9 cellular contexts compared by ENCODE assay signal in genomic region chr1:228471762-228472398, GRCh38. TPM values are rescaled to one million over a fixed set of nuclear protein-coding genes. Genes with fewer than 3 reads are reported as not detected.
DNase-seq lines count a peak whose midpoint lies in the region; ATAC-seq and TF ChIP-seq lines count a peak whose summit lies in the region.
"Had no signal": no experiment of that assay in that cellular context is flagged by ENCODE, and none has a peak within 500 bp of the region (broad histone marks: within the 10 kb centered on the region; RNA-seq: fewer than 3 reads in every experiment).

No MANE protein-coding gene starts in this region.

- no peak overlapping the region for H2AK5ac ChIP-seq in H9 (ENCODE audit: insufficient read length, low read length)

- H3K79me2 ChIP-seq in H9 (ENCODE audit: insufficient read depth, low read length), result no peaks in the 10 kb centered on the region

- H3K56ac ChIP-seq in H9 (ENCODE audit: insufficient read length, low read depth, low read length), result no peak overlapping the region

- H3K23ac ChIP-seq in H9 (ENCODE audit: insufficient read length, low read depth, low read length), result no peak overlapping the region

- no peak overlapping the region for H3K18ac ChIP-seq in H9 (ENCODE audit: insufficient read length, low read depth, low read length)

- H3K27ac ChIP-seq in H9 (ENCODE audit: insufficient read length, low read depth, low read length), result no peak overlapping the region
- H3K27ac ChIP-seq: VCaP had no signal

- peaks cover 8% of the 10 kb centered on the region; the same call in 1 of the 2 replicates for H3K27me3 ChIP-seq in H9 (ENCODE audit: insufficient read depth, low read length)

- H2BK12ac ChIP-seq in H9 (ENCODE audit: insufficient read length, low read depth, low read length), result no peak overlapping the region

- no CpG with 5 or more reads among the region's 5 CpGs for WGBS in H9 (ENCODE audit: extremely low coverage, insufficient read length, low lambda C conversion rate)

- no peak overlapping the region for H2BK120ac ChIP-seq in H9 (ENCODE audit: low read depth, low read length, poor library complexity, severe bottlenecking)

- H3K9ac ChIP-seq in H9 (ENCODE audit: extremely low read depth, insufficient read length, low read length), result no peak overlapping the region

- no peak overlapping the region for H2BK15ac ChIP-seq in H9 (ENCODE audit: low read depth, low read length)

- H3K4ac ChIP-seq in H9 (ENCODE audit: low read depth, low read length), result no peak overlapping the region

- H3K23me2 ChIP-seq in H9 (ENCODE audit: insufficient read length, low read depth, low read length, poor library complexity, severe bottlenecking), result no peaks in the 10 kb centered on the region

- H3K4me2 ChIP-seq in H9 (ENCODE audit: insufficient read depth, insufficient read length, low read length), result no peak overlapping the region

- no peak overlapping the region for H2AFZ ChIP-seq in H9 (ENCODE audit: low read length)

- H4K5ac ChIP-seq in H9 (ENCODE audit: insufficient read length, low read depth, low read length), result no peak overlapping the region

- no peak overlapping the region for H4K8ac ChIP-seq in H9 (replicated peaks; ENCODE audit: insufficient read length, low read depth, low read length)

- H4K91ac ChIP-seq in H9 (ENCODE audit: insufficient read length, low read depth, low read length), result no peak overlapping the region

- H3K9me3 Mint-ChIP-seq in H9 (peaks cover 0 to 5% of the 10 kb centered on the region in 2 experiments; a peak in 2 of 5 replicates), neural crest cell (peaks cover 3% of the 10 kb centered on the region)

- H3T11ph ChIP-seq in H9 (ENCODE audit: low read length), result no peak overlapping the region

- H3K4me1 ChIP-seq in H9 (ENCODE audit: insufficient read depth, low read length), result no peaks in the 10 kb centered on the region

- H4K20me1 ChIP-seq in H9 (ENCODE audit: control insufficient read depth, insufficient read depth, insufficient read length), result no peaks in the 10 kb centered on the region

- DNase-seq in DMS79 treated with DMSO at 0.1 percent for 48 hours (lab: John Stamatoyannopoulos, UW), result peak; percentile 17
- no peak for DNase-seq in DMS79 (lab: John Stamatoyannopoulos, UW)
- peak; percentile 61 for DNase-seq in H9
- peak; percentile 82 for DNase-seq in OCI-M1 (lab: John Stamatoyannopoulos, UW)
- DNase-seq in dermis microvascular lymphatic vessel endothelial cell (ENCODE audit: low read depth in 2 of 2), result peak; percentile 15 to 61
- no peak for DNase-seq in neural crest cell (ENCODE audit: low read depth, low spot score)

- no peak overlapping the region for H2BK5ac ChIP-seq in H9 (ENCODE audit: insufficient read length, low read length)

- H3K27ac Mint-ChIP-seq in H9 (no peak overlapping the region), neural crest cell (ENCODE audit: unreplicated experiment) (no peak overlapping the region)

- H3K14ac ChIP-seq in H9 (ENCODE audit: insufficient read depth, low read length), result no peak overlapping the region

- no peaks in the 10 kb centered on the region for H3K9me3 ChIP-seq in H9 (ENCODE audit: control insufficient read depth, low read depth, low read length)

- H3K36me3 Mint-ChIP-seq in H9 (ENCODE audit: insufficient read depth in 1 of 3, low read depth in 3 of 3), result no peaks in the 10 kb centered on the region; a peak in 1 of 7 replicates
- H3K36me3 Mint-ChIP-seq in neural crest cell (ENCODE audit: low read depth), result no peaks in the 10 kb centered on the region

- H3K27me3 Mint-ChIP-seq in H9 (ENCODE audit: low read depth) (peaks cover 82% of the 10 kb centered on the region), neural crest cell (ENCODE audit: low read depth) (peaks cover 46% of the 10 kb centered on the region)

- H3K4me3 Mint-ChIP-seq in H9 (no peak overlapping the region; a peak in 1 of 5 replicates), neural crest cell (no peak overlapping the region)

- H2BK20ac ChIP-seq in H9 (ENCODE audit: low read depth, low read length, poor library complexity, severe bottlenecking), result no peak overlapping the region

- H3K79me1 ChIP-seq in H9 (ENCODE audit: insufficient read depth, low read depth, low read length, poor library complexity, severe bottlenecking), result no peaks in the 10 kb centered on the region

- peaks cover 23 to 52% of the 10 kb centered on the region in 2 experiments for H3K4me1 Mint-ChIP-seq in H9
- H3K4me1 Mint-ChIP-seq in neural crest cell, result peaks cover 15% of the 10 kb centered on the region

- ATAC-seq in HG02870 (IDR thresholded peaks at IDR 0.05; ENCODE audit: unreplicated experiment) (no peak), HG02981 (IDR thresholded peaks at IDR 0.05; ENCODE audit: unreplicated experiment) (no peak)

- TF ChIP-seq CTCF in H9 (conservative IDR thresholded peaks at IDR 0.05) (peak; percentile 70), neural crest cell (conservative IDR thresholded peaks at IDR 0.05) (peak; percentile 52)

RNA-seq across cellular contexts. Expression of gene RNF187, which starts 15.3 kb away (rescaled TPM):
- total RNA-seq in H9 (2021), result 63.4 and 67.2 TPM in 2 replicates
- total RNA-seq in dermis microvascular lymphatic vessel endothelial cell, result 28.9 and 39.8 TPM in 2 replicates
- total RNA-seq in neural crest cell, result 117 and 129 TPM in 2 replicates

RNA-seq across cellular contexts. Expression of gene TRIM17, which starts 55.2 kb away (rescaled TPM):
- total RNA-seq in H9 (2021) (2.8 TPM in 2 replicates), dermis microvascular lymphatic vessel endothelial cell (not detected in 2 replicates), neural crest cell (4.7 and 6.3 TPM in 2 replicates)

Comparison
In these comparisons a context has a peak if more than half of its experiments do, and no peak if none do; other contexts are left out.
1. DNase-seq: peak in DMS79 treated with DMSO at 0.1 percent for 48 hours (single experiment), H9 (single experiment), OCI-M1 (single experiment) and dermis microvascular lymphatic vessel endothelial cell (2 of 2); none in DMS79 (single experiment) and neural crest cell (single experiment).